In the genomic region with DNA sequence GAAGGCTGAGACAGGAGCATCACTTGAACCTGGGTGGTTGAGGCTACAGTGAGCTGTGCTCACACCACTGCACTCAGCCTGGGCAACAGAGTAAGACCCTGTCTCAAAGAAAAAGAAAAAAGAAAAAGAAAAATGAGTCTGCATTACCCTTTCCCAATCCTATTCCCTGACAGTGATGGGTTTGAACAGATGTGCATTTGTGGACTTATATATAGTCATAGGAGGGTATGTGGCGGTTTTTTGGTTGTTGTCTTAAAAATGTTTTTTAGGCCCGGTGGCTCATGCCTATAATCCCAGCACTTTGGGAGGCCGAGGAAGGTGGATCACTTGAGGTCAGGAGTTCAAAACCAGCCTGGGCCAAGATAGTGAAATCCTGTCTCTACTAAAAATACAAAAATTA, we compare ENCODE assay signal across 33 cellular contexts. TPM values are rescaled to one million over a fixed set of nuclear protein-coding genes. Genes with fewer than 3 reads are reported as not detected.
"Had no signal": no experiment of that assay in that cellular context is flagged by ENCODE, and none has a peak within 500 bp of the region (broad histone marks: within the 10 kb centered on the region; RNA-seq: fewer than 3 reads in every experiment).

No MANE protein-coding gene starts in this region.

- H3K9me3 ChIP-seq: adrenal gland, body of pancreas, esophagus squamous epithelium, gastroesophageal sphincter had no signal

- H3K4me3 ChIP-seq: adrenal gland, body of pancreas, esophagus squamous epithelium, gastroesophageal sphincter had no signal

- H3K27ac ChIP-seq: adrenal gland, body of pancreas, epithelial cell of prostate, esophagus squamous epithelium, gastroesophageal sphincter, WERI-Rb-1 had no signal

- H3K36me3 ChIP-seq: adrenal gland, gastroesophageal sphincter, WERI-Rb-1 had no signal

- H3K4me1 ChIP-seq: gastroesophageal sphincter had no signal

- H3K27me3 ChIP-seq: adrenal gland, body of pancreas, esophagus squamous epithelium, gastroesophageal sphincter had no signal

- DNase-seq: activated B cell treated with CpG ODN at 0.5 μM for 24 hours; activated CD4-positive, alpha-beta memory T cell treated with anti-CD3 and anti-CD28 coated beads for 36 hours; activated CD4-positive, alpha-beta T cell treated with anti-CD3 and anti-CD28 coated beads for 48 hours; activated CD4-positive, alpha-beta T cell treated with anti-CD3 and anti-CD28 coated beads, Interleukin-2, amount 50 U/mL, for 1 hour; activated CD8-positive, alpha-beta memory T cell treated with anti-CD3 and anti-CD28 coated beads, Interleukin-2, amount 10 ng/mL, durations not matched to agents 7 days and 5 days; activated CD8-positive, alpha-beta memory T cell treated with anti-CD3 and anti-CD28 coated beads, Interleukin-2, amount 50 U/mL, for 4 hours; activated CD8-positive, alpha-beta T cell treated with anti-CD3 and anti-CD28 coated beads, Interleukin-2, amount 10 ng/mL, durations not matched to agents 7 days and 5 days; activated effector memory CD4-positive, alpha-beta T cell treated with anti-CD3 and anti-CD28 coated beads, Interleukin-2, amount 50 U/mL, for 16 hours; activated naive CD4-positive, alpha-beta T cell treated with anti-CD3 and anti-CD28 coated beads for 36 hours; activated naive CD8-positive, alpha-beta T cell treated with anti-CD3 and anti-CD28 coated beads for 36 hours; activated naive CD8-positive, alpha-beta T cell treated with anti-CD3 and anti-CD28 coated beads, Interleukin-2, amount 50 U/mL, for 24 hours; activated T-cell treated with anti-CD3 and anti-CD28 coated beads, Interleukin-2, amount 50 U/mL, for 1 hour; activated T-cell treated with anti-CD3 and anti-CD28 coated beads, Interleukin-2, amount 50 U/mL, for 48 hours; adrenal gland; amygdala; aorta; body of pancreas; caudate nucleus; effector CD8-positive, alpha-beta T cell; esophagus squamous epithelium; foreskin melanocyte; T-helper 1 cell; T-helper 17 cell; T1000; WERI-Rb-1 had no signal

RNA-seq across cellular contexts. Expression of a gene that starts 14.0 kb away (rescaled TPM):
- total RNA-seq: chondrocyte, dermis microvascular lymphatic vessel endothelial cell, endothelial cell of umbilical vein, fibroblast of lung, fibroblast of villous mesenchyme, glomerular endothelial cell had no signal
- polyA plus RNA-seq: endothelial cell of umbilical vein, fibroblast of lung had no signal
